Comparison of ENCODE assay signal across 34 cellular contexts in genomic region chr5:178986326-178986960, GRCh38. TPM values are rescaled to one million over a fixed set of nuclear protein-coding genes. Genes with fewer than 3 reads are reported as not detected.
"Had no signal": no experiment of that assay in that cellular context is flagged by ENCODE, and none has a peak within 500 bp of the region (broad histone marks: within the 10 kb centered on the region; RNA-seq: fewer than 3 reads in every experiment).

No MANE protein-coding gene starts in this region.

- FAIRE-seq: islet of Langerhans, pancreas, small intestine had no signal

- H3K27me3 ChIP-seq: neural progenitor cell, pancreas, sigmoid colon, tibial nerve, upper lobe of left lung, vagina had no signal

- H3K9me3 ChIP-seq: pancreas, prostate gland had no signal

- ATAC-seq: lower lobe of right lung; pancreas; stimulated activated memory B cell treated with anti-CD40 and anti-IgM and Interleukin-4, amounts not matched to agents 10 μg/mL and 1 μg/mL and 100 μg/mL, for 72 hours; stimulated activated naive CD8-positive, alpha-beta T cell treated with anti-CD3 and anti-CD28 coated beads, Interleukin-15, amount 100 ng/mL, for 72 hours had no signal

- H2AFZ ChIP-seq: neural progenitor cell had no signal

- DNase-seq: hypothalamus; immature natural killer cell; left ventricle myocardium inferior; lower lobe of right lung; mammary epithelial cell; mesenchymal stem cell; naive B cell; natural killer cell; nephron progenitor cell; pancreas; posterior cingulate gyrus; retina; right cardiac atrium; sigmoid colon; small intestine; stimulated activated CD4-positive, alpha-beta T cell treated with anti-CD3 and anti-CD28 coated beads, Interleukin-1b, Interleukin-23, amount 100 ng/mL, for 48 hours; stimulated activated CD4-positive, alpha-beta T cell treated with anti-CD3 and anti-CD28 coated beads, Interleukin-2, amount 100 ng/mL, for 48 hours; stimulated activated CD4-positive, alpha-beta T cell treated with anti-CD3 and anti-CD28 coated beads, Interleukin-4, amount 100 ng/mL, for 4 hours; stimulated activated CD8-positive, alpha-beta memory T cell treated with anti-CD3 and anti-CD28 coated beads, Interleukin-4, amount 100 ng/mL, for 48 hours; stimulated activated naive CD4-positive, alpha-beta T cell treated with Interleukin-2 at 50 U/mL for 16 hours; stimulated activated naive CD8-positive, alpha-beta T cell treated with anti-CD3 and anti-CD28 coated beads, Interleukin-15, amount 100 ng/mL, for 72 hours; substantia nigra had no signal

- H3K4me2 ChIP-seq: neural progenitor cell had no signal

- H3K27ac ChIP-seq: left ventricle myocardium inferior, lower lobe of right lung, neural progenitor cell, pancreas, prostate gland, sigmoid colon, tibial nerve, upper lobe of left lung, vagina had no signal

- H3K4me1 ChIP-seq: left ventricle myocardium inferior, lower lobe of right lung, neural progenitor cell, pancreas, prostate gland, sigmoid colon, tibial nerve, upper lobe of left lung, vagina had no signal

- H3K9ac ChIP-seq: neural progenitor cell had no signal

- H3K36me3 ChIP-seq: lower lobe of right lung, neural progenitor cell, pancreas, prostate gland, sigmoid colon, upper lobe of left lung, vagina had no signal

- H3K4me3 ChIP-seq: left ventricle myocardium inferior, lower lobe of right lung, neural progenitor cell, pancreas, prostate gland, sigmoid colon, tibial nerve, upper lobe of left lung, vagina had no signal

RNA-seq across cellular contexts. Expression of gene GRM6, which starts 8.7 kb away (rescaled TPM):
- total RNA-seq: kidney epithelial cell, left ventricle myocardium inferior, lower lobe of right lung, mammary epithelial cell, mesothelial cell of epicardium, mononuclear cell, natural killer cell, omental fat pad, pancreas, right cardiac atrium, sigmoid colon, tibial nerve, upper lobe of left lung, urinary bladder, vagina had no signal
- polyA plus RNA-seq: immature natural killer cell, mammary epithelial cell, small intestine, urinary bladder had no signal

RNA-seq across cellular contexts. Expression of gene ZNF454, which starts 45.4 kb away (rescaled TPM):
- total RNA-seq: mononuclear cell, natural killer cell had no signal
- polyA plus RNA-seq: immature natural killer cell, mammary epithelial cell had no signal
